Comparison of ENCODE assay signal across 1 cellular context in the genomic region with DNA sequence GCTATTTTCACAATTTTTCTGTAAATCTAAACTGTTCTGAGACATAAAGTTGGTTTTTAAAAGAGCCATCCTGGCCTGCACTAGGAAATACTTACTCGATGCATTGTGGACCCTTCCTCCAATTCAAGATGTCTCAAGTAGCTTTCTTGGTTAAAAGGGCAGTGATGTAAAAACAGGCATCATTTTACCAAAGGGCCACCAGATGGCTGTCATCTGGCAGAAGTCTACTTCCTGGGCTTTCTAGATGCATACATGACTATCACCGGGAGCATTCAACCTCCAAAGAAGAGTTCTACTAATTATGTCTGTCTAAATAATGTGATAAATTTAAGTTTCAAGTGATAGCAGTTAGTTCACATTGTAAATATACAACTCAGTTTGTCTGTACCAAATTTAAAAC.
TF ChIP-seq lines count a peak whose summit lies in the region.

No MANE protein-coding gene starts in this region.

TF ChIP-seq in GM23338, 12 proteins besides CTCF, POLR2A, EP300 and RAD21 (continued from another document):
- TF ChIP-seq, protein P1, sequence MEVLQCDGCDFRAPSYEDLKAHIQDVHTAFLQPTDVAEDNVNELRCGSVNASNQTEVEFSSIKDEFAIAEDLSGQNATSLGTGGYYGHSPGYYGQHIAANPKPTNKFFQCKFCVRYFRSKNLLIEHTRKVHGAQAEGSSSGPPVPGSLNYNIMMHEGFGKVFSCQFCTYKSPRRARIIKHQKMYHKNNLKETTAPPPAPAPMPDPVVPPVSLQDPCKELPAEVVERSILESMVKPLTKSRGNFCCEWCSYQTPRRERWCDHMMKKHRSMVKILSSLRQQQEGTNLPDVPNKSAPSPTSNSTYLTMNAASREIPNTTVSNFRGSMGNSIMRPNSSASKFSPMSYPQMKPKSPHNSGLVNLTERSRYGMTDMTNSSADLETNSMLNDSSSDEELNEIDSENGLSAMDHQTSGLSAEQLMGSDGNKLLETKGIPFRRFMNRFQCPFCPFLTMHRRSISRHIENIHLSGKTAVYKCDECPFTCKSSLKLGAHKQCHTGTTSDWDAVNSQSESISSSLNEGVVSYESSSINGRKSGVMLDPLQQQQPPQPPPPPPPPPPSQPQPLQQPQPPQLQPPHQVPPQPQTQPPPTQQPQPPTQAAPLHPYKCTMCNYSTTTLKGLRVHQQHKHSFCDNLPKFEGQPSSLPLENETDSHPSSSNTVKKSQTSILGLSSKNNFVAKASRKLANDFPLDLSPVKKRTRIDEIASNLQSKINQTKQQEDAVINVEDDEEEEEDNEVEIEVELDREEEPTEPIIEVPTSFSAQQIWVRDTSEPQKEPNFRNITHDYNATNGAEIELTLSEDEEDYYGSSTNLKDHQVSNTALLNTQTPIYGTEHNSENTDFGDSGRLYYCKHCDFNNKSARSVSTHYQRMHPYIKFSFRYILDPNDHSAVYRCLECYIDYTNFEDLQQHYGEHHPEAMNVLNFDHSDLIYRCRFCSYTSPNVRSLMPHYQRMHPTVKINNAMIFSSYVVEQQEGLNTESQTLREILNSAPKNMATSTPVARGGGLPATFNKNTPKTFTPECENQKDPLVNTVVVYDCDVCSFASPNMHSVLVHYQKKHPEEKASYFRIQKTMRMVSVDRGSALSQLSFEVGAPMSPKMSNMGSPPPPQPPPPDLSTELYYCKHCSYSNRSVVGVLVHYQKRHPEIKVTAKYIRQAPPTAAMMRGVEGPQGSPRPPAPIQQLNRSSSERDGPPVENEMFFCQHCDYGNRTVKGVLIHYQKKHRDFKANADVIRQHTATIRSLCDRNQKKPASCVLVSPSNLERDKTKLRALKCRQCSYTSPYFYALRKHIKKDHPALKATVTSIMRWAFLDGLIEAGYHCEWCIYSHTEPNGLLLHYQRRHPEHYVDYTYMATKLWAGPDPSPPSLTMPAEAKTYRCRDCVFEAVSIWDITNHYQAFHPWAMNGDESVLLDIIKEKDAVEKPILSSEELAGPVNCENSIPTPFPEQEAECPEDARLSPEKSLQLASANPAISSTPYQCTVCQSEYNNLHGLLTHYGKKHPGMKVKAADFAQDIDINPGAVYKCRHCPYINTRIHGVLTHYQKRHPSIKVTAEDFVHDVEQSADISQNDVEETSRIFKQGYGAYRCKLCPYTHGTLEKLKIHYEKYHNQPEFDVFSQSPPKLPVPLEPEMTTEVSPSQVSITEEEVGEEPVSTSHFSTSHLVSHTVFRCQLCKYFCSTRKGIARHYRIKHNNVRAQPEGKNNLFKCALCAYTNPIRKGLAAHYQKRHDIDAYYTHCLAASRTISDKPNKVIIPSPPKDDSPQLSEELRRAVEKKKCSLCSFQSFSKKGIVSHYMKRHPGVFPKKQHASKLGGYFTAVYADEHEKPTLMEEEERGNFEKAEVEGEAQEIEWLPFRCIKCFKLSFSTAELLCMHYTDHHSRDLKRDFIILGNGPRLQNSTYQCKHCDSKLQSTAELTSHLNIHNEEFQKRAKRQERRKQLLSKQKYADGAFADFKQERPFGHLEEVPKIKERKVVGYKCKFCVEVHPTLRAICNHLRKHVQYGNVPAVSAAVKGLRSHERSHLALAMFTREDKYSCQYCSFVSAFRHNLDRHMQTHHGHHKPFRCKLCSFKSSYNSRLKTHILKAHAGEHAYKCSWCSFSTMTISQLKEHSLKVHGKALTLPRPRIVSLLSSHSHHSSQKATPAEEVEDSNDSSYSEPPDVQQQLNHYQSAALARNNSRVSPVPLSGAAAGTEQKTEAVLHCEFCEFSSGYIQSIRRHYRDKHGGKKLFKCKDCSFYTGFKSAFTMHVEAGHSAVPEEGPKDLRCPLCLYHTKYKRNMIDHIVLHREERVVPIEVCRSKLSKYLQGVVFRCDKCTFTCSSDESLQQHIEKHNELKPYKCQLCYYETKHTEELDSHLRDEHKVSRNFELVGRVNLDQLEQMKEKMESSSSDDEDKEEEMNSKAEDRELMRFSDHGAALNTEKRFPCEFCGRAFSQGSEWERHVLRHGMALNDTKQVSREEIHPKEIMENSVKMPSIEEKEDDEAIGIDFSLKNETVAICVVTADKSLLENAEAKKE (CRISPR knock-in tag; IDR thresholded peaks at IDR 0.05): no peak
- no peak for TF ChIP-seq EZH2 (IDR thresholded peaks at IDR 0.05; ENCODE audit: low read depth, unreplicated experiment)
- TF ChIP-seq EZH2phosphoT487 (IDR thresholded peaks at IDR 0.05; ENCODE audit: unreplicated experiment): no peak
- TF ChIP-seq NANOG (IDR thresholded peaks at IDR 0.05; ENCODE audit: borderline replicate concordance): no peak
- no peak for TF ChIP-seq POLR2AphosphoS5 (IDR thresholded peaks at IDR 0.05; ENCODE audit: low read depth)
- TF ChIP-seq JUNB (IDR thresholded peaks at IDR 0.05; ENCODE audit: unreplicated experiment): no peak
- no peak for TF ChIP-seq CREB1 (CRISPR knock-in tag; IDR thresholded peaks at IDR 0.05; ENCODE audit: low read depth)
- TF ChIP-seq STAT1 (IDR thresholded peaks at IDR 0.05; ENCODE audit: unreplicated experiment): no peak
